Comparison of ENCODE assay signal across 8 cellular contexts in genomic region chr5:8184455-8185063, GRCh38.
A peak's percentile ranks its signal among the peaks of the same experiment; 100 is the strongest.
DNase-seq lines count a peak whose midpoint lies in the region; ATAC-seq and TF ChIP-seq lines count a peak whose summit lies in the region.

No MANE protein-coding gene starts in this region.

- H3K79me2 ChIP-seq in smooth muscle cell (ENCODE audit: low read depth): no peaks in the 10 kb centered on the region

- peak; percentile 4 for DNase-seq in activated T-cell treated with anti-CD3 and anti-CD28 coated beads for 1 hour (ENCODE audit: low read depth)
- DNase-seq in activated T-cell treated with anti-CD3 and anti-CD28 coated beads, Interleukin-2, amount 50 U/mL, for 1 hour: no peak
- peak in 53 of 76 experiments; percentile 1 to 49 (median 20) for DNase-seq in HUDEP-2 (lab: John Stamatoyannopoulos, UW; ENCODE audit: unreplicated experiment in 76 of 76)
- peak; percentile 50 for DNase-seq in SW480 (ENCODE audit: low spot score)
- peak; percentile 5 for DNase-seq in fibroblast of peridontal ligament (ENCODE audit: extremely low read depth)
- DNase-seq in smooth muscle cell (lab: John Stamatoyannopoulos, UW; ENCODE audit: unreplicated experiment): no peak
- DNase-seq in uterus: no peak

- H3F3A ChIP-seq in smooth muscle cell (ENCODE audit: low read depth): no peaks in the 10 kb centered on the region

- intact Hi-C loops in uterus (cut with DNase I; ENCODE audit: low total_unique reads): no loop called here

- H3K27ac ChIP-seq in smooth muscle cell (ENCODE audit: low read depth): no peak overlapping the region
- no peak overlapping the region for H3K27ac ChIP-seq in uterus

- no peak overlapping the region for H2AFZ ChIP-seq in smooth muscle cell (ENCODE audit: low read depth)

- peak; percentile 76 for TF ChIP-seq CTCF in smooth muscle cell (IDR thresholded peaks at IDR 0.05; ENCODE audit: borderline replicate concordance, insufficient read depth, poor library complexity, severe bottlenecking)
- TF ChIP-seq CTCF in uterus (IDR thresholded peaks at IDR 0.05): peak in 2 of 4 experiments; percentile 5 to 35

- H3K36me3 ChIP-seq in smooth muscle cell (ENCODE audit: low read depth) (no peaks in the 10 kb centered on the region), uterus (no peaks in the 10 kb centered on the region)

- no peak overlapping the region for H3K4me3 ChIP-seq in smooth muscle cell
- H3K4me3 ChIP-seq in uterus: no peak overlapping the region

- no peaks in the 10 kb centered on the region for H4K20me1 ChIP-seq in smooth muscle cell (ENCODE audit: low read depth)

- no peaks in the 10 kb centered on the region for H3K4me1 ChIP-seq in smooth muscle cell (ENCODE audit: low read depth)
- H3K4me1 ChIP-seq in uterus: no peaks in the 10 kb centered on the region

- no peak for TF ChIP-seq POLR2A in uterus (IDR thresholded peaks at IDR 0.05)

- H3K9ac ChIP-seq in smooth muscle cell (ENCODE audit: low read depth): no peak overlapping the region

- no peaks in the 10 kb centered on the region for H3K9me3 ChIP-seq in smooth muscle cell (replicated peaks; ENCODE audit: low read depth)
- no peaks in the 10 kb centered on the region for H3K9me3 ChIP-seq in uterus

- H3K4me2 ChIP-seq in smooth muscle cell: no peak overlapping the region

- H3K27me3 ChIP-seq in smooth muscle cell (ENCODE audit: low read depth) (no peaks in the 10 kb centered on the region), uterus (no peaks in the 10 kb centered on the region)

- WGBS in smooth muscle cell (ENCODE audit: low lambda C conversion rate): 14% methylated on average over 5 of the region's 5 CpGs

- ATAC-seq in GM21576 (IDR thresholded peaks at IDR 0.05; ENCODE audit: unreplicated experiment): peak; percentile 98

Comparison
In these comparisons a context has a peak if more than half of its experiments do, and no peak if none do; other contexts are left out.
1. DNase-seq: peak in activated T-cell treated with anti-CD3 and anti-CD28 coated beads for 1 hour (single experiment), HUDEP-2 (53 of 76), SW480 (single experiment) and fibroblast of peridontal ligament (single experiment); none in activated T-cell treated with anti-CD3 and anti-CD28 coated beads, Interleukin-2, amount 50 U/mL, for 1 hour (single experiment), smooth muscle cell (single experiment) and uterus (0 of 2).